Comparison of ENCODE assay signal across 8 cellular contexts in the genomic region with DNA sequence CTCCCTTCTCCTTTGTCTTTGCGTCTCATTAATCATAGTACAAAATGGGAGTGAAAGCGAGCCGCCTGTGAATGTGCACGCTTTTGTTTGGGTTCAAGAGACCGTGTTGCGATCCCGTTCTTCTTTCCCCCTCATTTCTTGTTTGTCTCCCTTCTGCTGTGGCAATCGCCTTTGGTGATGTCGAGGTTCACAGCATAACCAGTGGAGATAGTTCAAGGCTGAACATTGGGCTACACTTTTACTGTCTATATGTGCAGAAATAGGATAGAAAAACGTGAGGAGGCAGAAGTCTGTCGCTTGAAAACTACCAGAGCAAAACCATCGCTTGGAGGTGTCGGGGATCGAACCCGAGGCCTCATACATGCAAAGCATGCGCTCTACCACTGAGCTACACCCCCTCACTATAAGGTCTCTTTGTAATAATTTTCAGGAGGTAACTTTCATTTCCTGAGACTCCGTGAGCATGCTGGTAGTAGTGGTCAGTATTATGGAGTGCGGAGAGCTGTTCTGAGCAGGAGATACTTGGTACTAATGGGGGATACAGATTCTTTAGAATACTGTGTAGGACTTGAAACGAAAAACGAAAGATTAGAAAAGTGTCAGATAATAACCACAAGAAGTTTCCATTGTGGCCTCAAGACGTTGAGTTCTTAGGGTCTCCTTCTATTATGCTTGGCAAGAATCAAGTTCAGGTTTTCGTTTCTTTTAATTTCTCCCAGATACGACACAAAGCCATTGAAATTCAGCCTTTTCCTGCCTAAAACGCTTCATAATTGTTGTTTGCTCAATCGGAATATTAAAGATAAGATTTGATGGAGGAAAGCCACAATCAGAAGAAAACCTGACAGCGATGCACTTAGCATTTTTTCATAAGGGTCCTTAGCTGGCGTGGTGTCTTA.
DNase-seq lines count a peak whose midpoint lies in the region; ATAC-seq and TF ChIP-seq lines count a peak whose summit lies in the region.

No MANE protein-coding gene starts in this region.

- TF ChIP-seq CTCF in uterus (IDR thresholded peaks at IDR 0.05) = no peak

- H3K27ac ChIP-seq in uterus = no peak overlapping the region

- CTCF ChIA-PET in activated CD4-positive, alpha-beta T cell treated with anti-CD3 and anti-CD28 coated beads for 36 hours (lab: Charles Lee) = no interaction called here
- CTCF ChIA-PET in activated CD4-positive, alpha-beta T cell treated with anti-CD3 and anti-CD28 coated beads, Interleukin-2, amount 10 ng/mL, durations not matched to agents 7 days and 5 days (lab: Charles Lee) = interaction anchor here (0.8 kb wide), 1 partner anchor 22 kb away, joined by 5 read pairs; no protein-coding TSS in a partner anchor
- CTCF ChIA-PET in activated CD8-positive, alpha-beta T cell treated with anti-CD3 and anti-CD28 coated beads, Interleukin-2, amount 10 ng/mL, durations not matched to agents 7 days and 5 days (lab: Charles Lee) = interaction anchor here (0.7 kb wide), 1 partner anchor 20 kb away, joined by 3 read pairs; no protein-coding TSS in a partner anchor

- TF ChIP-seq POLR2A in uterus (IDR thresholded peaks at IDR 0.05) = no peak

- peaks cover 14 to 52% of the 10 kb centered on the region in 2 donors for H3K27me3 ChIP-seq in uterus

- POLR2A ChIA-PET in activated CD4-positive, alpha-beta T cell treated with anti-CD3 and anti-CD28 coated beads for 36 hours (lab: Charles Lee) = interaction anchor here (0.6 kb wide), 1 partner anchor 9 kb away, joined by 8 read pairs; no protein-coding TSS in a partner anchor
- POLR2A ChIA-PET in activated CD4-positive, alpha-beta T cell treated with anti-CD3 and anti-CD28 coated beads, Interleukin-2, amount 10 ng/mL, durations not matched to agents 7 days and 5 days (lab: Charles Lee) = no interaction called here
- POLR2A ChIA-PET in activated CD8-positive, alpha-beta T cell treated with anti-CD3 and anti-CD28 coated beads, Interleukin-2, amount 10 ng/mL, durations not matched to agents 7 days and 5 days (lab: Charles Lee) = interaction anchor here (0.7 to 1.0 kb wide), 2 partner anchors 22 to 278 kb away, joined by 3 read pairs; no protein-coding TSS in a partner anchor

- peak; percentile 71 for ATAC-seq in activated CD4-positive, alpha-beta T cell treated with anti-CD3 and anti-CD28 coated beads for 36 hours
- no peak for ATAC-seq in activated CD8-positive, alpha-beta T cell treated with anti-CD3 and anti-CD28 coated beads, Interleukin-2, amount 10 ng/mL, durations not matched to agents 7 days and 5 days
- ATAC-seq in GM21529 (IDR thresholded peaks at IDR 0.05; ENCODE audit: unreplicated experiment) = no peak

- H3K9me3 Mint-ChIP-seq in activated CD4-positive, alpha-beta T cell treated with anti-CD3 and anti-CD28 coated beads for 36 hours (ENCODE audit: low read depth) = peaks cover 1% of the 10 kb centered on the region
- H3K9me3 Mint-ChIP-seq in activated CD4-positive, alpha-beta T cell treated with anti-CD3 and anti-CD28 coated beads, Interleukin-2, amount 10 ng/mL, durations not matched to agents 7 days and 5 days = peaks cover 8% of the 10 kb centered on the region
- peaks cover 4% of the 10 kb centered on the region for H3K9me3 Mint-ChIP-seq in activated CD8-positive, alpha-beta T cell treated with anti-CD3 and anti-CD28 coated beads, Interleukin-2, amount 10 ng/mL, durations not matched to agents 7 days and 5 days (ENCODE audit: insufficient read depth)
- H3K9me3 Mint-ChIP-seq in activated T-helper 2 cell treated with anti-CD3 and anti-CD28 coated beads, Interferon-gamma antibody, Interleukin-2, Interleukin-4, amounts not matched to agents 10 μg/mL and 5 μg/mL and 100 μg/mL, durations not matched to agents 14 hours and 24 hours and 36 hours = peaks cover 5% of the 10 kb centered on the region

- peaks cover 72% of the 10 kb centered on the region for H3K27me3 Mint-ChIP-seq in activated CD4-positive, alpha-beta T cell treated with anti-CD3 and anti-CD28 coated beads for 36 hours
- peaks cover 78% of the 10 kb centered on the region for H3K27me3 Mint-ChIP-seq in activated CD4-positive, alpha-beta T cell treated with anti-CD3 and anti-CD28 coated beads, Interleukin-2, amount 10 ng/mL, durations not matched to agents 7 days and 5 days
- peaks cover 67% of the 10 kb centered on the region for H3K27me3 Mint-ChIP-seq in activated CD8-positive, alpha-beta T cell treated with anti-CD3 and anti-CD28 coated beads, Interleukin-2, amount 10 ng/mL, durations not matched to agents 7 days and 5 days (ENCODE audit: low read depth)
- peaks cover 72% of the 10 kb centered on the region for H3K27me3 Mint-ChIP-seq in activated T-helper 2 cell treated with anti-CD3 and anti-CD28 coated beads, Interferon-gamma antibody, Interleukin-2, Interleukin-4, amounts not matched to agents 10 μg/mL and 5 μg/mL and 100 μg/mL, durations not matched to agents 14 hours and 24 hours and 36 hours (ENCODE audit: low read depth)

- peaks cover 14% of the 10 kb centered on the region for H3K4me1 Mint-ChIP-seq in activated CD4-positive, alpha-beta T cell treated with anti-CD3 and anti-CD28 coated beads for 36 hours
- peaks cover 21% of the 10 kb centered on the region for H3K4me1 Mint-ChIP-seq in activated CD4-positive, alpha-beta T cell treated with anti-CD3 and anti-CD28 coated beads, Interleukin-2, amount 10 ng/mL, durations not matched to agents 7 days and 5 days
- peaks cover 23% of the 10 kb centered on the region for H3K4me1 Mint-ChIP-seq in activated CD8-positive, alpha-beta T cell treated with anti-CD3 and anti-CD28 coated beads, Interleukin-2, amount 10 ng/mL, durations not matched to agents 7 days and 5 days (ENCODE audit: low read depth)
- H3K4me1 Mint-ChIP-seq in activated T-helper 2 cell treated with anti-CD3 and anti-CD28 coated beads, Interferon-gamma antibody, Interleukin-2, Interleukin-4, amounts not matched to agents 10 μg/mL and 5 μg/mL and 100 μg/mL, durations not matched to agents 14 hours and 24 hours and 36 hours (ENCODE audit: low read depth) = peaks cover 12% of the 10 kb centered on the region

- peak; percentile 66 for DNase-seq in activated CD4-positive, alpha-beta T cell treated with anti-CD3 and anti-CD28 coated beads for 36 hours
- DNase-seq in activated CD4-positive, alpha-beta T cell treated with anti-CD3 and anti-CD28 coated beads, Interleukin-2, amount 10 ng/mL, durations not matched to agents 7 days and 5 days = no peak
- DNase-seq in M059J (ENCODE audit: low read depth) = peak; percentile 83
- DNase-seq in activated CD8-positive, alpha-beta T cell treated with anti-CD3 and anti-CD28 coated beads, Interleukin-2, amount 10 ng/mL, durations not matched to agents 7 days and 5 days = no peak
- peak; percentile 52 for DNase-seq in myocyte (ENCODE audit: low read depth)
- DNase-seq in activated T-helper 2 cell treated with anti-CD3 and anti-CD28 coated beads, Interferon-gamma antibody, Interleukin-2, Interleukin-4, amounts not matched to agents 10 μg/mL and 5 μg/mL and 100 μg/mL, durations not matched to agents 14 hours and 24 hours and 36 hours (ENCODE audit: low spot score) = no peak
- no peak for DNase-seq in uterus

- H3K9me3 ChIP-seq in uterus = no peaks in the 10 kb centered on the region

- intact Hi-C loops in activated CD4-positive, alpha-beta T cell treated with anti-CD3 and anti-CD28 coated beads for 36 hours (cut with DNase I, micrococcal nuclease) = loop anchor here in 1 of 2 experiments (10.0 kb wide), 2 partner anchors 1262 to 1532 kb away; no protein-coding TSS in a partner anchor
- intact Hi-C loops in activated T-helper 2 cell treated with anti-CD3 and anti-CD28 coated beads, Interferon-gamma antibody, Interleukin-2, Interleukin-4, amounts not matched to agents 10 μg/mL and 5 μg/mL and 100 μg/mL, durations not matched to agents 14 hours and 24 hours and 36 hours (cut with micrococcal nuclease) = loop anchor here (10.0 kb wide), 3 partner anchors 122 to 1262 kb away; no protein-coding TSS in a partner anchor
- intact Hi-C loops in uterus (cut with DNase I; ENCODE audit: low total_unique reads) = no loop called here

- no peak overlapping the region for H3K27ac Mint-ChIP-seq in activated CD4-positive, alpha-beta T cell treated with anti-CD3 and anti-CD28 coated beads for 36 hours
- no peak overlapping the region for H3K27ac Mint-ChIP-seq in activated CD4-positive, alpha-beta T cell treated with anti-CD3 and anti-CD28 coated beads, Interleukin-2, amount 10 ng/mL, durations not matched to agents 7 days and 5 days
- H3K27ac Mint-ChIP-seq in activated CD8-positive, alpha-beta T cell treated with anti-CD3 and anti-CD28 coated beads, Interleukin-2, amount 10 ng/mL, durations not matched to agents 7 days and 5 days = no peak overlapping the region
- no peak overlapping the region for H3K27ac Mint-ChIP-seq in activated T-helper 2 cell treated with anti-CD3 and anti-CD28 coated beads, Interferon-gamma antibody, Interleukin-2, Interleukin-4, amounts not matched to agents 10 μg/mL and 5 μg/mL and 100 μg/mL, durations not matched to agents 14 hours and 24 hours and 36 hours

- H3K36me3 ChIP-seq in uterus = no peaks in the 10 kb centered on the region

- no peaks in the 10 kb centered on the region for H3K4me1 ChIP-seq in uterus

- peaks cover 7% of the 10 kb centered on the region for H3K36me3 Mint-ChIP-seq in activated CD4-positive, alpha-beta T cell treated with anti-CD3 and anti-CD28 coated beads for 36 hours (ENCODE audit: low read depth)
- H3K36me3 Mint-ChIP-seq in activated CD4-positive, alpha-beta T cell treated with anti-CD3 and anti-CD28 coated beads, Interleukin-2, amount 10 ng/mL, durations not matched to agents 7 days and 5 days (ENCODE audit: low read depth) = peaks cover 6% of the 10 kb centered on the region
- H3K36me3 Mint-ChIP-seq in activated CD8-positive, alpha-beta T cell treated with anti-CD3 and anti-CD28 coated beads, Interleukin-2, amount 10 ng/mL, durations not matched to agents 7 days and 5 days (ENCODE audit: low read depth) = peaks cover 9% of the 10 kb centered on the region
- H3K36me3 Mint-ChIP-seq in activated T-helper 2 cell treated with anti-CD3 and anti-CD28 coated beads, Interferon-gamma antibody, Interleukin-2, Interleukin-4, amounts not matched to agents 10 μg/mL and 5 μg/mL and 100 μg/mL, durations not matched to agents 14 hours and 24 hours and 36 hours (ENCODE audit: low read depth) = peaks cover 12% of the 10 kb centered on the region

- peak overlapping the region; percentile 5 for H3K4me3 Mint-ChIP-seq in activated CD4-positive, alpha-beta T cell treated with anti-CD3 and anti-CD28 coated beads for 36 hours
- H3K4me3 Mint-ChIP-seq in activated CD4-positive, alpha-beta T cell treated with anti-CD3 and anti-CD28 coated beads, Interleukin-2, amount 10 ng/mL, durations not matched to agents 7 days and 5 days = no peak overlapping the region
- H3K4me3 Mint-ChIP-seq in activated CD8-positive, alpha-beta T cell treated with anti-CD3 and anti-CD28 coated beads, Interleukin-2, amount 10 ng/mL, durations not matched to agents 7 days and 5 days = peak overlapping the region; percentile 16
- H3K4me3 Mint-ChIP-seq in activated T-helper 2 cell treated with anti-CD3 and anti-CD28 coated beads, Interferon-gamma antibody, Interleukin-2, Interleukin-4, amounts not matched to agents 10 μg/mL and 5 μg/mL and 100 μg/mL, durations not matched to agents 14 hours and 24 hours and 36 hours (ENCODE audit: low read depth) = no peak overlapping the region

- H3K4me3 ChIP-seq in uterus = no peak overlapping the region

Comparison
In these comparisons a context has a peak if more than half of its experiments do, and no peak if none do; other contexts are left out.
1. DNase-seq: peak in activated CD4-positive, alpha-beta T cell treated with anti-CD3 and anti-CD28 coated beads for 36 hours (single experiment), M059J (single experiment) and myocyte (single experiment); none in activated CD4-positive, alpha-beta T cell treated with anti-CD3 and anti-CD28 coated beads, Interleukin-2, amount 10 ng/mL, durations not matched to agents 7 days and 5 days (single experiment), activated CD8-positive, alpha-beta T cell treated with anti-CD3 and anti-CD28 coated beads, Interleukin-2, amount 10 ng/mL, durations not matched to agents 7 days and 5 days (single experiment), activated T-helper 2 cell treated with anti-CD3 and anti-CD28 coated beads, Interferon-gamma antibody, Interleukin-2, Interleukin-4, amounts not matched to agents 10 μg/mL and 5 μg/mL and 100 μg/mL, durations not matched to agents 14 hours and 24 hours and 36 hours (single experiment) and uterus (0 of 2).
2. H3K4me3 Mint-ChIP-seq: peak in activated CD4-positive, alpha-beta T cell treated with anti-CD3 and anti-CD28 coated beads for 36 hours (single experiment) and activated CD8-positive, alpha-beta T cell treated with anti-CD3 and anti-CD28 coated beads, Interleukin-2, amount 10 ng/mL, durations not matched to agents 7 days and 5 days (single experiment); none in activated CD4-positive, alpha-beta T cell treated with anti-CD3 and anti-CD28 coated beads, Interleukin-2, amount 10 ng/mL, durations not matched to agents 7 days and 5 days (single experiment) and activated T-helper 2 cell treated with anti-CD3 and anti-CD28 coated beads, Interferon-gamma antibody, Interleukin-2, Interleukin-4, amounts not matched to agents 10 μg/mL and 5 μg/mL and 100 μg/mL, durations not matched to agents 14 hours and 24 hours and 36 hours (single experiment).